Comparison of ENCODE assay signal across 2 cellular contexts in genomic region chr20:64192406-64192805, GRCh38.
TF ChIP-seq lines count a peak whose summit lies in the region.

No MANE protein-coding gene starts in this region.

TF ChIP-seq in A549, 52 proteins besides CTCF, POLR2A, EP300 and RAD21 (continued from another document):
- peak; percentile 91 for TF ChIP-seq REST (IDR thresholded peaks at IDR 0.05)

TF ChIP-seq in HEK293, 187 proteins besides CTCF, POLR2A, EP300 and RAD21 (continued from another document):
- TF ChIP-seq HIC1 (tag by site-specific recombination; IDR thresholded peaks at IDR 0.05): no peak
